ENCODE assay signal across 16 cellular contexts in genomic region chr4:16788893-16789292, GRCh38.
DNase-seq lines count a peak whose midpoint lies in the region; ATAC-seq and TF ChIP-seq lines count a peak whose summit lies in the region.
"Had no signal": no experiment of that assay in that cellular context is flagged by ENCODE, and none has a peak within 500 bp of the region (broad histone marks: within the 10 kb centered on the region; RNA-seq: fewer than 3 reads in every experiment).

No MANE protein-coding gene starts in this region.

- no peaks in the 10 kb centered on the region for H3K36me3 Mint-ChIP-seq in endodermal cell (ENCODE audit: low read depth)
- H3K36me3 Mint-ChIP-seq in T-helper 2 cell treated with Interferon-gamma antibody and Interleukin-4, amounts not matched to agents 5 μg/mL and 100 μg/mL, for 36 hours (ENCODE audit: low read depth) = no peaks in the 10 kb centered on the region
- no peaks in the 10 kb centered on the region for H3K36me3 Mint-ChIP-seq in activated T-helper 1 cell treated with anti-CD3 and anti-CD28 coated beads, Interleukin-12 subunit alpha, Interleukin-12 subunit beta, Interleukin-2, Interleukin-4 antibody, amounts not matched to agents 30 ng/mL and 10 ng/mL and 1 ng/mL, durations not matched to agents 14 hours and 24 hours and 36 hours (ENCODE audit: low read depth)

- H3K4ac ChIP-seq in IMR-90 (ENCODE audit: low read depth, low read length) (peak overlapping the region; percentile 17), mesenchymal stem cell (ENCODE audit: low read depth in 1 of 2, low read length in 2 of 2) (no peak overlapping the region)

- CTCF ChIA-PET in IMR-90 (lab: Yijun Ruan, JAX) = interaction anchor here (0.9 kb wide), 1 partner anchor 108 kb away, joined by 3 read pairs; no protein-coding TSS in a partner anchor

- H3K4me2 ChIP-seq in IMR-90 (ENCODE audit: low read depth, low read length) (no peak overlapping the region), mesenchymal stem cell (ENCODE audit: low read length, poor library complexity, severe bottlenecking) (no peak overlapping the region)

- H3K14ac ChIP-seq in IMR-90 (replicated peaks; ENCODE audit: low read depth, low read length) (0 out of 2 replicates have a peak overlapping the region, but pooled peaks have one; percentile 1), mesenchymal stem cell (ENCODE audit: low read length in 2 of 2) (no peak overlapping the region)

- H3K27me3 ChIP-seq in IMR-90 (ENCODE audit: control insufficient read depth, insufficient read depth, low read length) (no peaks in the 10 kb centered on the region), endodermal cell (ENCODE audit: control insufficient read depth, insufficient read depth, low read length, poor library complexity, severe bottlenecking) (no peaks in the 10 kb centered on the region), mesenchymal stem cell (ENCODE audit: control insufficient read depth in 1 of 2, insufficient read depth in 1 of 2, low read length in 2 of 2) (no peaks in the 10 kb centered on the region)

- peak overlapping the region; percentile 43 for H3K27ac Mint-ChIP-seq in endodermal cell
- H3K27ac Mint-ChIP-seq in T-helper 2 cell treated with Interferon-gamma antibody and Interleukin-4, amounts not matched to agents 5 μg/mL and 100 μg/mL, for 36 hours = no peak overlapping the region
- no peak overlapping the region for H3K27ac Mint-ChIP-seq in activated T-helper 1 cell treated with anti-CD3 and anti-CD28 coated beads, Interleukin-12 subunit alpha, Interleukin-12 subunit beta, Interleukin-2, Interleukin-4 antibody, amounts not matched to agents 30 ng/mL and 10 ng/mL and 1 ng/mL, durations not matched to agents 14 hours and 24 hours and 36 hours
- H3K27ac Mint-ChIP-seq: CD4-positive, alpha-beta T cell; IgD-negative memory B cell had no signal

- H2BK15ac ChIP-seq in IMR-90 (ENCODE audit: low read depth, low read length) = peak overlapping the region; percentile 3; the same call in 1 of the 3 replicates
- H2BK15ac ChIP-seq in mesenchymal stem cell (ENCODE audit: low read depth, poor library complexity, severe bottlenecking) = no peak overlapping the region

- no peak overlapping the region for H3K23ac ChIP-seq in IMR-90 (ENCODE audit: low read depth, low read length)
- H3K23ac ChIP-seq in mesenchymal stem cell (ENCODE audit: low read length in 2 of 2) = no peak overlapping the region

- no peak overlapping the region for H2AFZ ChIP-seq in IMR-90 (replicated peaks; ENCODE audit: low read length, poor library complexity)
- H2AFZ ChIP-seq in mesenchymal stem cell (ENCODE audit: low read depth, low read length) = no peak overlapping the region

- DNase-seq in ELF-1 (ENCODE audit: low read depth, low spot score) (peak; percentile 31), IMR-90 (no peak), endodermal cell (no peak), mesenchymal stem cell (peak; percentile 32), GM19240 (ENCODE audit: insufficient read length, low spot score) (no peak)
- no peak for DNase-seq in T-helper 2 cell treated with Interferon-gamma antibody and Interleukin-4, amounts not matched to agents 5 μg/mL and 100 μg/mL, for 36 hours (ENCODE audit: low spot score)
- DNase-seq in activated T-helper 1 cell treated with anti-CD3 and anti-CD28 coated beads, Interleukin-12 subunit alpha, Interleukin-12 subunit beta, Interleukin-2, Interleukin-4 antibody, amounts not matched to agents 30 ng/mL and 10 ng/mL and 1 ng/mL, durations not matched to agents 14 hours and 24 hours and 36 hours (ENCODE audit: low spot score) = no peak
- DNase-seq: ACHN; C1 segment of cervical spinal cord; CD4-positive, alpha-beta T cell; DMS79; GOT3; KG1 had no signal

- dilution Hi-C loops in IMR-90 (cut with HindIII; ENCODE audit: low sequenced_read_pairs, unreplicated experiment) = no loop called here

- TF ChIP-seq RAD21 in IMR-90 (IDR thresholded peaks at IDR 0.05; ENCODE audit: low read length) = no peak

- H3K79me1 ChIP-seq in IMR-90 (ENCODE audit: low read depth in 1 of 2, low read length in 2 of 2) (peaks cover 0 to 23% of the 10 kb centered on the region in 2 experiments; a peak in 2 of 4 replicates), mesenchymal stem cell (replicated peaks; ENCODE audit: low read length, poor library complexity, severe bottlenecking) (no peaks in the 10 kb centered on the region)

- TF ChIP-seq CTCF in IMR-90 (conservative IDR thresholded peaks at IDR 0.05; ENCODE audit: low read depth, low read length) (no peak), endodermal cell (conservative IDR thresholded peaks at IDR 0.05) (no peak)

- H3K18ac ChIP-seq in IMR-90 (ENCODE audit: low read depth, low read length) = no peak overlapping the region
- H3K18ac ChIP-seq in mesenchymal stem cell (ENCODE audit: low read depth in 1 of 2, low read length in 2 of 2) = no peak overlapping the region

- no peak for TF ChIP-seq POLR2A in IMR-90 (IDR thresholded peaks at IDR 0.05; ENCODE audit: low read depth, low read length)

- BruUV-seq in IMR-90 (replicated peaks; lab: Mats Ljungman, UMichigan) = no TSS peak

- H3K27ac ChIP-seq in IMR-90 (ENCODE audit: insufficient read depth, low read length) (no peak overlapping the region), endodermal cell (ENCODE audit: low read depth, low read length) (no peak overlapping the region), mesenchymal stem cell (ENCODE audit: low read length, poor library complexity, severe bottlenecking) (no peak overlapping the region)

- ATAC-seq in IMR-90 (ENCODE audit: low read depth) (no peak; the same call in none of the 2 replicates), GM18861 (IDR thresholded peaks at IDR 0.05; ENCODE audit: unreplicated experiment) (no peak)
- ATAC-seq: HCT116 had no signal

- H2BK12ac ChIP-seq in mesenchymal stem cell (ENCODE audit: low read length in 2 of 2) = no peak overlapping the region

- POLR2A ChIA-PET in IMR-90 (lab: Charles Lee; ENCODE audit: unreplicated experiment) = no interaction called here

- H2BK120ac ChIP-seq in IMR-90 (ENCODE audit: low read depth, low read length) (0 out of 2 replicates have a peak overlapping the region, but pooled peaks have one; percentile 32), mesenchymal stem cell (ENCODE audit: low read depth, low read length) (no peak overlapping the region)

- H3K56ac ChIP-seq in IMR-90 (ENCODE audit: extremely low read depth, insufficient read depth, low read length) = no peak overlapping the region

- H3K9me3 ChIP-seq in IMR-90 (ENCODE audit: control insufficient read depth, insufficient read depth, low read length) (no peaks in the 10 kb centered on the region), endodermal cell (ENCODE audit: control insufficient read depth, low read length) (no peaks in the 10 kb centered on the region), mesenchymal stem cell (ENCODE audit: control insufficient read depth, low read length) (no peaks in the 10 kb centered on the region)

- H3K9ac ChIP-seq in IMR-90 (ENCODE audit: low read depth, low read length) (no peak overlapping the region), endodermal cell (ENCODE audit: extremely low read depth, low read length, poor library complexity, severe bottlenecking) (no peak overlapping the region), mesenchymal stem cell (ENCODE audit: low read length) (no peak overlapping the region)

- no peak overlapping the region for H3K4me3 Mint-ChIP-seq in endodermal cell
- no peak overlapping the region for H3K4me3 Mint-ChIP-seq in T-helper 2 cell treated with Interferon-gamma antibody and Interleukin-4, amounts not matched to agents 5 μg/mL and 100 μg/mL, for 36 hours
- no peak overlapping the region for H3K4me3 Mint-ChIP-seq in activated T-helper 1 cell treated with anti-CD3 and anti-CD28 coated beads, Interleukin-12 subunit alpha, Interleukin-12 subunit beta, Interleukin-2, Interleukin-4 antibody, amounts not matched to agents 30 ng/mL and 10 ng/mL and 1 ng/mL, durations not matched to agents 14 hours and 24 hours and 36 hours
- H3K4me3 Mint-ChIP-seq: CD4-positive, alpha-beta T cell; IgD-negative memory B cell had no signal

- in situ Hi-C loops in IMR-90 (cut with MboI; ENCODE audit: low sequenced_read_pairs) = loop anchor here (25.0 kb wide), 2 partner anchors 502 to 673 kb away; no protein-coding TSS in a partner anchor

- H3K4me1 Mint-ChIP-seq in endodermal cell = peaks cover 51% of the 10 kb centered on the region
- H3K4me1 Mint-ChIP-seq in T-helper 2 cell treated with Interferon-gamma antibody and Interleukin-4, amounts not matched to agents 5 μg/mL and 100 μg/mL, for 36 hours (ENCODE audit: low read depth) = no peaks in the 10 kb centered on the region
- H3K4me1 Mint-ChIP-seq in activated T-helper 1 cell treated with anti-CD3 and anti-CD28 coated beads, Interleukin-12 subunit alpha, Interleukin-12 subunit beta, Interleukin-2, Interleukin-4 antibody, amounts not matched to agents 30 ng/mL and 10 ng/mL and 1 ng/mL, durations not matched to agents 14 hours and 24 hours and 36 hours (ENCODE audit: low read depth) = no peaks in the 10 kb centered on the region
- H3K4me1 Mint-ChIP-seq: IgD-negative memory B cell had no signal

- no peaks in the 10 kb centered on the region for H3K9me3 Mint-ChIP-seq in endodermal cell
- no peaks in the 10 kb centered on the region for H3K9me3 Mint-ChIP-seq in T-helper 2 cell treated with Interferon-gamma antibody and Interleukin-4, amounts not matched to agents 5 μg/mL and 100 μg/mL, for 36 hours
- no peaks in the 10 kb centered on the region for H3K9me3 Mint-ChIP-seq in activated T-helper 1 cell treated with anti-CD3 and anti-CD28 coated beads, Interleukin-12 subunit alpha, Interleukin-12 subunit beta, Interleukin-2, Interleukin-4 antibody, amounts not matched to agents 30 ng/mL and 10 ng/mL and 1 ng/mL, durations not matched to agents 14 hours and 24 hours and 36 hours
- H3K9me3 Mint-ChIP-seq: CD4-positive, alpha-beta T cell; IgD-negative memory B cell had no signal

- H3K27me3 Mint-ChIP-seq in endodermal cell (ENCODE audit: insufficient read depth) = no peaks in the 10 kb centered on the region
- no peaks in the 10 kb centered on the region for H3K27me3 Mint-ChIP-seq in T-helper 2 cell treated with Interferon-gamma antibody and Interleukin-4, amounts not matched to agents 5 μg/mL and 100 μg/mL, for 36 hours (ENCODE audit: low read depth)
- H3K27me3 Mint-ChIP-seq in activated T-helper 1 cell treated with anti-CD3 and anti-CD28 coated beads, Interleukin-12 subunit alpha, Interleukin-12 subunit beta, Interleukin-2, Interleukin-4 antibody, amounts not matched to agents 30 ng/mL and 10 ng/mL and 1 ng/mL, durations not matched to agents 14 hours and 24 hours and 36 hours (ENCODE audit: insufficient read depth) = peaks cover 2% of the 10 kb centered on the region
- H3K27me3 Mint-ChIP-seq: CD4-positive, alpha-beta T cell had no signal

- H4K8ac ChIP-seq in IMR-90 (ENCODE audit: low read depth in 2 of 2, low read length in 2 of 2) (no peak overlapping the region), mesenchymal stem cell (ENCODE audit: low read length) (no peak overlapping the region)

- H4K91ac ChIP-seq in IMR-90 (ENCODE audit: insufficient read depth, low read depth, low read length) (no peak overlapping the region), mesenchymal stem cell (ENCODE audit: low read length) (no peak overlapping the region)

- H2BK5ac ChIP-seq in IMR-90 (ENCODE audit: low read depth, low read length, poor library complexity, severe bottlenecking) (no peak overlapping the region), mesenchymal stem cell (ENCODE audit: low read depth, low read length, poor library complexity, severe bottlenecking) (no peak overlapping the region)

- intact Hi-C loops in IMR-90 (cut with micrococcal nuclease) = no loop called here
- intact Hi-C loops in activated T-helper 1 cell treated with anti-CD3 and anti-CD28 coated beads, Interleukin-12 subunit alpha, Interleukin-12 subunit beta, Interleukin-2, Interleukin-4 antibody, amounts not matched to agents 30 ng/mL and 10 ng/mL and 1 ng/mL, durations not matched to agents 14 hours and 24 hours and 36 hours (cut with micrococcal nuclease) = no loop called here

- WGBS in IMR-90 (ENCODE audit: extremely low coverage in 2 of 2, insufficient read length in 1 of 2), 2 experiments = no CpG with 5 or more reads among the region's 3 CpGs
- WGBS in endodermal cell (ENCODE audit: insufficient coverage in 1 of 2, insufficient read length in 1 of 2), 2 experiments = 68 to 100% methylated on average over 1 to 3 of the region's 3 CpGs
- WGBS in mesenchymal stem cell = 61% methylated on average over 2 of the region's 3 CpGs

- H2AK5ac ChIP-seq in IMR-90 (ENCODE audit: low read depth, low read length) (no peak overlapping the region), mesenchymal stem cell (ENCODE audit: low read length, severe bottlenecking) (no peak overlapping the region)

- H3K9me1 ChIP-seq in IMR-90 (ENCODE audit: insufficient read depth, low read length) = peaks cover 5% of the 10 kb centered on the region

- H3K4me3 ChIP-seq in IMR-90 (ENCODE audit: insufficient read depth, low read depth, low read length) (no peak overlapping the region), endodermal cell (ENCODE audit: low read length) (no peak overlapping the region), mesenchymal stem cell (ENCODE audit: insufficient read depth in 1 of 2, low read depth in 1 of 2, low read length in 2 of 2) (no peak overlapping the region)

- peaks cover 5% of the 10 kb centered on the region for H3K4me1 ChIP-seq in IMR-90 (ENCODE audit: control insufficient read depth, insufficient read depth, low read length)
- peaks cover 6% of the 10 kb centered on the region for H3K4me1 ChIP-seq in endodermal cell (ENCODE audit: control insufficient read depth, insufficient read depth, low read length)
- H3K4me1 ChIP-seq in mesenchymal stem cell (ENCODE audit: control insufficient read depth, insufficient read depth, low read depth, low read length) = no peaks in the 10 kb centered on the region

- no peak overlapping the region for H4K5ac ChIP-seq in IMR-90 (ENCODE audit: low read depth, low read length)

- H3K36me3 ChIP-seq in IMR-90 (ENCODE audit: control insufficient read depth, insufficient read depth, low read length) = no peaks in the 10 kb centered on the region
- no peaks in the 10 kb centered on the region for H3K36me3 ChIP-seq in endodermal cell (ENCODE audit: control insufficient read depth, insufficient read depth, low read length)
- H3K36me3 ChIP-seq in mesenchymal stem cell (ENCODE audit: control insufficient read depth in 1 of 2, insufficient read depth in 2 of 2, low read depth in 1 of 2, low read length in 2 of 2) = peaks cover 0 to 6% of the 10 kb centered on the region in 2 experiments

- H2AK9ac ChIP-seq in IMR-90 (replicated peaks; ENCODE audit: low read depth, low read length, poor library complexity) = no peak overlapping the region

- no peaks in the 10 kb centered on the region for H4K20me1 ChIP-seq in IMR-90 (ENCODE audit: insufficient read depth, low read length)

- peak overlapping the region; percentile 13; the same call in 1 of the 2 replicates for H2BK20ac ChIP-seq in IMR-90 (ENCODE audit: low read depth, low read length)

Comparison
In these comparisons a context has a peak if more than half of its experiments do, and no peak if none do; other contexts are left out.
1. DNase-seq: peak in ELF-1 (single experiment) and mesenchymal stem cell (single experiment); none in IMR-90 (single experiment), endodermal cell (single experiment), GM19240 (single experiment), T-helper 2 cell treated with Interferon-gamma antibody and Interleukin-4, amounts not matched to agents 5 μg/mL and 100 μg/mL, for 36 hours (single experiment) and activated T-helper 1 cell treated with anti-CD3 and anti-CD28 coated beads, Interleukin-12 subunit alpha, Interleukin-12 subunit beta, Interleukin-2, Interleukin-4 antibody, amounts not matched to agents 30 ng/mL and 10 ng/mL and 1 ng/mL, durations not matched to agents 14 hours and 24 hours and 36 hours (single experiment).